Comparison of ENCODE assay signal across 1 cellular context in genomic region chr2:99180755-99181647, GRCh38.
A peak's percentile ranks its signal among the peaks of the same experiment; 100 is the strongest.
TF ChIP-seq lines count a peak whose summit lies in the region.

Gene MITD1 (minus strand): TSS chr2:99181058. CDS start chr2:99180981, 77 bp downstream.
Gene MRPL30 (plus strand): TSS chr2:99181184. CDS start chr2:99186204, 5,020 bp downstream.

TF ChIP-seq in K562, 482 proteins besides CTCF, POLR2A, EP300 and RAD21 (continued from another document and continues in another):
- 0 out of 2 replicates have a peak, but pooled peaks have one; percentile 7 for TF ChIP-seq NFE2 (IDR thresholded peaks at IDR 0.05; ENCODE audit: low read depth)
- peak in 1 of 2 experiments; percentile 99; a peak in 2 of 4 replicates for TF ChIP-seq TRIM24 (IDR thresholded peaks at IDR 0.05)
- TF ChIP-seq YBX1 (IDR thresholded peaks at IDR 0.05) = no peak
- TF ChIP-seq HINFP (tag; conservative IDR thresholded peaks at IDR 0.05; ENCODE audit: low read depth) = no peak
- peak; percentile 72 for TF ChIP-seq L3MBTL2 (IDR thresholded peaks at IDR 0.05)
- TF ChIP-seq KLF6 (CRISPR knock-in tag; IDR thresholded peaks at IDR 0.05; ENCODE audit: borderline replicate concordance) = no peak
- no peak for TF ChIP-seq ELK3 (CRISPR knock-in tag; IDR thresholded peaks at IDR 0.05)
- no peak for TF ChIP-seq ZNF830 (CRISPR knock-in tag; IDR thresholded peaks at IDR 0.05)
- peak; percentile 96 for TF ChIP-seq TAF7 (tag; IDR thresholded peaks at IDR 0.05)
- no peak for TF ChIP-seq SRSF1 (IDR thresholded peaks at IDR 0.05; ENCODE audit: low read depth, low read length)
- peak; percentile 80 for TF ChIP-seq POLR2B (IDR thresholded peaks at IDR 0.05; ENCODE audit: low read depth, partially characterized antibody)
- TF ChIP-seq TAF9B (IDR thresholded peaks at IDR 0.05; ENCODE audit: partially characterized antibody) = peak; percentile 98
- no peak for TF ChIP-seq JUNB (CRISPR knock-in tag; conservative IDR thresholded peaks at IDR 0.05)
- TF ChIP-seq ATF2 (CRISPR knock-in tag; IDR thresholded peaks at IDR 0.05) = no peak
- peak; percentile 22; the same call in 1 of the 2 replicates for TF ChIP-seq ZNF384 (IDR thresholded peaks at IDR 0.05; ENCODE audit: low read depth, low read length)
- TF ChIP-seq ZNF232 (CRISPR knock-in tag; IDR thresholded peaks at IDR 0.05) = no peak
- TF ChIP-seq THRAP3 (IDR thresholded peaks at IDR 0.05; ENCODE audit: borderline replicate concordance) = no peak
- no peak for TF ChIP-seq CEBPG (CRISPR knock-in tag; IDR thresholded peaks at IDR 0.05)
- peak in 1 of 2 experiments; percentile 51; a peak in 1 of 4 replicates for TF ChIP-seq CEBPG (tag; conservative IDR thresholded peaks at IDR 0.05 in 1 of 2, IDR thresholded peaks at IDR 0.05 in 1 of 2)
- no peak for TF ChIP-seq SMARCA4 (IDR thresholded peaks at IDR 0.05)
- peak; percentile 99 for TF ChIP-seq TAF1 (IDR thresholded peaks at IDR 0.05; ENCODE audit: control insufficient read depth, extremely low read depth, insufficient read depth, low read length, severe bottlenecking)
- no peak for TF ChIP-seq ZFP91 (CRISPR knock-in tag; IDR thresholded peaks at IDR 0.05)
- peak; percentile 67 to 74; a peak in 2 of 4 replicates for TF ChIP-seq TBL1XR1 (IDR thresholded peaks at IDR 0.05; ENCODE audit: low read length in 2 of 2)
- TF ChIP-seq EP400 (IDR thresholded peaks at IDR 0.05) = peak; percentile 92
- no peak for TF ChIP-seq SNIP1 (IDR thresholded peaks at IDR 0.05; ENCODE audit: low read depth)
- peak; percentile 84 for TF ChIP-seq ZBTB2 (IDR thresholded peaks at IDR 0.05)
- TF ChIP-seq CBX2 (IDR thresholded peaks at IDR 0.05; ENCODE audit: insufficient read depth, low read length, poor library complexity, severe bottlenecking) = no peak
- 0 out of 2 replicates have a peak, but pooled peaks have one; percentile 20 for TF ChIP-seq MEF2A (IDR thresholded peaks at IDR 0.05; ENCODE audit: control insufficient read depth, low read depth, low read length)
- TF ChIP-seq KAT8 (IDR thresholded peaks at IDR 0.05; ENCODE audit: low read depth) = no peak
- no peak for TF ChIP-seq SMARCA5 (IDR thresholded peaks at IDR 0.05)
- no peak for TF ChIP-seq ZNF3 (CRISPR knock-in tag; IDR thresholded peaks at IDR 0.05)
- TF ChIP-seq VEZF1 (CRISPR knock-in tag; IDR thresholded peaks at IDR 0.05) = peak; percentile 59
- TF ChIP-seq ZFP30 (CRISPR knock-in tag; IDR thresholded peaks at IDR 0.05; ENCODE audit: borderline replicate concordance) = no peak
- no peak for TF ChIP-seq HDAC6 (IDR thresholded peaks at IDR 0.05; ENCODE audit: low read depth, low read length)
- no peak for TF ChIP-seq RERE (CRISPR knock-in tag; IDR thresholded peaks at IDR 0.05; ENCODE audit: borderline replicate concordance)
- TF ChIP-seq NELFE (IDR thresholded peaks at IDR 0.05; ENCODE audit: insufficient read depth, insufficient read length) = no peak
- TF ChIP-seq SIN3B (IDR thresholded peaks at IDR 0.05; ENCODE audit: low read depth) = peak; percentile 88
- TF ChIP-seq HSF4 (CRISPR knock-in tag; IDR thresholded peaks at IDR 0.05; ENCODE audit: borderline replicate concordance) = 0 out of 2 replicates have a peak, but pooled peaks have one; percentile 60
- TF ChIP-seq SUPT5H (IDR thresholded peaks at IDR 0.05) = peak; percentile 89
- TF ChIP-seq ZBTB8A (IDR thresholded peaks at IDR 0.05; ENCODE audit: partially characterized antibody) = no peak
- peak; percentile 96 for TF ChIP-seq NR2C1 (IDR thresholded peaks at IDR 0.05)
- TF ChIP-seq NR2C1 (tag; IDR thresholded peaks at IDR 0.05) = peak; percentile 98
- TF ChIP-seq SREBF2 (CRISPR knock-in tag; IDR thresholded peaks at IDR 0.05) = no peak
- no peak for TF ChIP-seq NFE2L1 (tag; IDR thresholded peaks at IDR 0.05; ENCODE audit: borderline replicate concordance, low read depth)
- TF ChIP-seq GTF2E2 (tag; IDR thresholded peaks at IDR 0.05) = peak; percentile 98
- no peak for TF ChIP-seq BRD9 (IDR thresholded peaks at IDR 0.05; ENCODE audit: low read depth, partially characterized antibody)
- no peak for TF ChIP-seq ZC3H4 (CRISPR knock-in tag; IDR thresholded peaks at IDR 0.05; ENCODE audit: borderline replicate concordance)
- TF ChIP-seq SOX6 (IDR thresholded peaks at IDR 0.05) = peak; percentile 79
- no peak for TF ChIP-seq DMBX1 (CRISPR knock-in tag; IDR thresholded peaks at IDR 0.05; ENCODE audit: borderline replicate concordance)
- peak; percentile 35 for TF ChIP-seq HDAC3 (IDR thresholded peaks at IDR 0.05; ENCODE audit: borderline replicate concordance, partially characterized antibody)
- peak; percentile 80 for TF ChIP-seq JUND (IDR thresholded peaks at IDR 0.05; ENCODE audit: borderline replicate concordance, low read depth, low read length)
- TF ChIP-seq JUND (tag; IDR thresholded peaks at IDR 0.05; ENCODE audit: borderline replicate concordance, low read depth, low read length) = peak; percentile 61; the same call in 1 of the 3 replicates
- no peak for TF ChIP-seq TCF3 (CRISPR knock-in tag; IDR thresholded peaks at IDR 0.05)
- TF ChIP-seq STAT6 (CRISPR knock-in tag; IDR thresholded peaks at IDR 0.05) = no peak
- TF ChIP-seq ID3 (CRISPR knock-in tag; IDR thresholded peaks at IDR 0.05) = no peak
- TF ChIP-seq ID3 (tag; IDR thresholded peaks at IDR 0.05) = no peak
